Comparison of ENCODE assay signal across 8 cellular contexts in genomic region chr6:4020822-4021132, GRCh38. TPM values are rescaled to one million over a fixed set of nuclear protein-coding genes. Genes with fewer than 3 reads are reported as not detected.
DNase-seq lines count a peak whose midpoint lies in the region; ATAC-seq and TF ChIP-seq lines count a peak whose summit lies in the region.

No MANE protein-coding gene starts in this region.

- peaks cover 51% of the 10 kb centered on the region for H3K4me1 Mint-ChIP-seq in activated CD4-positive, alpha-beta T cell treated with anti-CD3 and anti-CD28 coated beads for 36 hours
- H3K4me1 Mint-ChIP-seq in activated T-helper 2 cell treated with anti-CD3 and anti-CD28 coated beads, Interferon-gamma antibody, Interleukin-2, Interleukin-4, amounts not matched to agents 10 μg/mL and 5 μg/mL and 100 μg/mL, durations not matched to agents 14 hours and 24 hours and 36 hours (ENCODE audit: low read depth), result peaks cover 46% of the 10 kb centered on the region
- H3K4me1 Mint-ChIP-seq in immature natural killer cell, result peaks cover 71 to 86% of the 10 kb centered on the region in 2 donors

- H3K27me3 ChIP-seq in suprapubic skin, result no peaks in the 10 kb centered on the region

- ATAC-seq in activated CD4-positive, alpha-beta T cell treated with anti-CD3 and anti-CD28 coated beads for 36 hours, result no peak
- ATAC-seq in GM21367 (IDR thresholded peaks at IDR 0.05; ENCODE audit: unreplicated experiment) (no peak), HG03342 (IDR thresholded peaks at IDR 0.05; ENCODE audit: unreplicated experiment) (no peak)

- DNase-seq in activated CD4-positive, alpha-beta T cell treated with anti-CD3 and anti-CD28 coated beads for 36 hours, result no peak
- no peak for DNase-seq in activated CD4-positive, alpha-beta T cell treated with anti-CD3 and anti-CD28 coated beads, Interleukin-2, amount 50 U/mL, for 48 hours
- no peak for DNase-seq in activated T-helper 2 cell treated with anti-CD3 and anti-CD28 coated beads, Interferon-gamma antibody, Interleukin-2, Interleukin-4, amounts not matched to agents 10 μg/mL and 5 μg/mL and 100 μg/mL, durations not matched to agents 14 hours and 24 hours and 36 hours (ENCODE audit: low spot score)
- DNase-seq in immature natural killer cell (no peak), suprapubic skin (ENCODE audit: low spot score in 2 of 2) (no peak), COLO829 (ENCODE audit: low spot score) (no peak)

- H3K4me3 Mint-ChIP-seq in activated CD4-positive, alpha-beta T cell treated with anti-CD3 and anti-CD28 coated beads for 36 hours, result peak overlapping the region; percentile 95
- peak overlapping the region; percentile 89 for H3K4me3 Mint-ChIP-seq in activated T-helper 2 cell treated with anti-CD3 and anti-CD28 coated beads, Interferon-gamma antibody, Interleukin-2, Interleukin-4, amounts not matched to agents 10 μg/mL and 5 μg/mL and 100 μg/mL, durations not matched to agents 14 hours and 24 hours and 36 hours (ENCODE audit: low read depth)
- peak overlapping the region; percentile 87 to 99 (median 97) for H3K4me3 Mint-ChIP-seq in immature natural killer cell

- POLR2A ChIA-PET in activated CD4-positive, alpha-beta T cell treated with anti-CD3 and anti-CD28 coated beads for 36 hours (lab: Charles Lee), result interaction anchor here (0.6 to 1.3 kb wide), 6 partner anchors 32 to 1804 kb away, joined by 3 to 13 read pairs (median 6); partner anchors contain the start of gene ECI2

- H3K36me3 Mint-ChIP-seq in activated CD4-positive, alpha-beta T cell treated with anti-CD3 and anti-CD28 coated beads for 36 hours (ENCODE audit: low read depth), result peaks cover 29% of the 10 kb centered on the region
- peaks cover 41% of the 10 kb centered on the region for H3K36me3 Mint-ChIP-seq in activated T-helper 2 cell treated with anti-CD3 and anti-CD28 coated beads, Interferon-gamma antibody, Interleukin-2, Interleukin-4, amounts not matched to agents 10 μg/mL and 5 μg/mL and 100 μg/mL, durations not matched to agents 14 hours and 24 hours and 36 hours (ENCODE audit: low read depth)
- H3K36me3 Mint-ChIP-seq in immature natural killer cell, result no peaks in the 10 kb centered on the region

- peak overlapping the region; percentile 99 for H3K27ac ChIP-seq in suprapubic skin

- H3K27ac Mint-ChIP-seq in activated CD4-positive, alpha-beta T cell treated with anti-CD3 and anti-CD28 coated beads for 36 hours, result peak overlapping the region; percentile 97
- H3K27ac Mint-ChIP-seq in activated T-helper 2 cell treated with anti-CD3 and anti-CD28 coated beads, Interferon-gamma antibody, Interleukin-2, Interleukin-4, amounts not matched to agents 10 μg/mL and 5 μg/mL and 100 μg/mL, durations not matched to agents 14 hours and 24 hours and 36 hours, result peak overlapping the region; percentile 92
- peak overlapping the region; percentile 95 to 99 (median 99) for H3K27ac Mint-ChIP-seq in immature natural killer cell

- TF ChIP-seq EP300 in suprapubic skin (IDR thresholded peaks at IDR 0.05), result no peak

- intact Hi-C loops in activated CD4-positive, alpha-beta T cell treated with anti-CD3 and anti-CD28 coated beads for 36 hours (cut with DNase I, micrococcal nuclease), result loop anchor here (1.0 to 5.0 kb wide), 8 partner anchors 39 to 1256 kb away; partner anchors contain the start of genes BPHL (in 1 of the 2), CDYL (in 1 of the 2), LYRM4 (in 1 of the 2) and RIPK1 (in 1 of the 2)
- intact Hi-C loops in activated T-helper 2 cell treated with anti-CD3 and anti-CD28 coated beads, Interferon-gamma antibody, Interleukin-2, Interleukin-4, amounts not matched to agents 10 μg/mL and 5 μg/mL and 100 μg/mL, durations not matched to agents 14 hours and 24 hours and 36 hours (cut with micrococcal nuclease), result loop anchor here (1.0 to 10.0 kb wide), 4 partner anchors 39 to 754 kb away; partner anchors contain the start of genes CDYL and ECI2

- no peak for TF ChIP-seq POLR2A in suprapubic skin (IDR thresholded peaks at IDR 0.05)

- H3K9me3 ChIP-seq in suprapubic skin, result no peaks in the 10 kb centered on the region

- CTCF ChIA-PET in activated CD4-positive, alpha-beta T cell treated with anti-CD3 and anti-CD28 coated beads for 36 hours (lab: Charles Lee), result interaction anchor here (0.6 to 2.0 kb wide), 12 partner anchors 10 to 1181 kb away, joined by 3 to 10 read pairs (median 5); partner anchors contain the start of gene FAM50B

- peaks cover 68% of the 10 kb centered on the region for H3K4me1 ChIP-seq in suprapubic skin

- no peaks in the 10 kb centered on the region for H3K36me3 ChIP-seq in suprapubic skin

- H3K9me3 Mint-ChIP-seq in activated CD4-positive, alpha-beta T cell treated with anti-CD3 and anti-CD28 coated beads for 36 hours (ENCODE audit: low read depth), result no peaks in the 10 kb centered on the region
- no peaks in the 10 kb centered on the region for H3K9me3 Mint-ChIP-seq in activated T-helper 2 cell treated with anti-CD3 and anti-CD28 coated beads, Interferon-gamma antibody, Interleukin-2, Interleukin-4, amounts not matched to agents 10 μg/mL and 5 μg/mL and 100 μg/mL, durations not matched to agents 14 hours and 24 hours and 36 hours
- no peaks in the 10 kb centered on the region for H3K9me3 Mint-ChIP-seq in immature natural killer cell

- H3K27me3 Mint-ChIP-seq in activated CD4-positive, alpha-beta T cell treated with anti-CD3 and anti-CD28 coated beads for 36 hours, result no peaks in the 10 kb centered on the region
- no peaks in the 10 kb centered on the region for H3K27me3 Mint-ChIP-seq in activated T-helper 2 cell treated with anti-CD3 and anti-CD28 coated beads, Interferon-gamma antibody, Interleukin-2, Interleukin-4, amounts not matched to agents 10 μg/mL and 5 μg/mL and 100 μg/mL, durations not matched to agents 14 hours and 24 hours and 36 hours (ENCODE audit: low read depth)
- H3K27me3 Mint-ChIP-seq in immature natural killer cell (ENCODE audit: low read depth in 3 of 3), result peaks cover 11 to 23% (median 21%) of the 10 kb centered on the region in 3 donors

- TF ChIP-seq CTCF in suprapubic skin (IDR thresholded peaks at IDR 0.05), result no peak

- peak overlapping the region; percentile 89 for H3K4me3 ChIP-seq in suprapubic skin

- 2% methylated on average over 12 of the region's 12 CpGs for WGBS in suprapubic skin

RNA-seq across cellular contexts. Expression of gene FAM217A, which starts 58.2 kb away (rescaled TPM):
- total RNA-seq in activated CD4-positive, alpha-beta T cell treated with anti-CD3 and anti-CD28 coated beads for 36 hours, result not detected
- total RNA-seq in activated T-helper 2 cell treated with anti-CD3 and anti-CD28 coated beads, Interferon-gamma antibody, Interleukin-2, Interleukin-4, amounts not matched to agents 10 μg/mL and 5 μg/mL and 100 μg/mL, durations not matched to agents 14 hours and 24 hours and 36 hours, result not detected in 2 replicates
- polyA plus RNA-seq in immature natural killer cell, result under 1 TPM in 1 of 3 donors, not detected in 2; 0.16 TPM
- not detected for total RNA-seq in suprapubic skin
